Comparison of ENCODE assay signal across 17 cellular contexts in genomic region chr11:125071831-125072209, GRCh38. TPM values are rescaled to one million over a fixed set of nuclear protein-coding genes. Genes with fewer than 3 reads are reported as not detected.
A peak's percentile ranks its signal among the peaks of the same experiment; 100 is the strongest.
DNase-seq lines count a peak whose midpoint lies in the region; ATAC-seq and TF ChIP-seq lines count a peak whose summit lies in the region.
"Had no signal": no experiment of that assay in that cellular context is flagged by ENCODE, and none has a peak within 500 bp of the region (broad histone marks: within the 10 kb centered on the region; RNA-seq: fewer than 3 reads in every experiment).

No MANE protein-coding gene starts in this region.

- H3K9me3 ChIP-seq in Caco-2, result no peaks in the 10 kb centered on the region
- H3K9me3 ChIP-seq: body of pancreas, thyroid gland had no signal

- H3K27me3 ChIP-seq in Caco-2 (replicated peaks; ENCODE audit: control insufficient read depth, insufficient read depth, low read length), result no peaks in the 10 kb centered on the region
- H3K27me3 ChIP-seq in HL-60 (ENCODE audit: insufficient read depth, poor library complexity, severe bottlenecking), result no peaks in the 10 kb centered on the region
- H3K27me3 ChIP-seq: body of pancreas, thyroid gland had no signal

- CTCF ChIA-PET in Caco-2 (lab: Charles Lee), result interaction anchor here (1.0 to 1.2 kb wide), 2 partner anchors 9 to 19 kb away, joined by 4 to 7 read pairs; partner anchors contain the start of gene SLC37A2

- TF ChIP-seq CTCF in Caco-2 (IDR thresholded peaks at IDR 0.05; ENCODE audit: insufficient read depth in 1 of 2, low read depth in 1 of 2, low read length in 1 of 2, severe bottlenecking in 1 of 2, unreplicated experiment in 1 of 2) (no peak), HL-60 (IDR thresholded peaks at IDR 0.05; ENCODE audit: insufficient read depth, low read length) (no peak), chondrocyte (IDR thresholded peaks at IDR 0.05) (no peak), foreskin fibroblast (IDR thresholded peaks at IDR 0.05; ENCODE audit: low read depth, low read length) (no peak)

- ATAC-seq in GM21515 (IDR thresholded peaks at IDR 0.05; ENCODE audit: unreplicated experiment) (no peak), HG03196 (IDR thresholded peaks at IDR 0.05; ENCODE audit: unreplicated experiment) (no peak)
- ATAC-seq: body of pancreas had no signal

- no peaks in the 10 kb centered on the region for H3K9me3 Mint-ChIP-seq in Caco-2 (ENCODE audit: unreplicated experiment)
- no peaks in the 10 kb centered on the region for H3K9me3 Mint-ChIP-seq in chondrocyte (ENCODE audit: low read depth)
- H3K9me3 Mint-ChIP-seq: activated naive CD4-positive, alpha-beta T cell treated with anti-CD3 and anti-CD28 coated beads for 36 hours; neural crest cell had no signal

- H3K4me1 Mint-ChIP-seq in Caco-2 (ENCODE audit: low read depth, unreplicated experiment) (peaks cover 42% of the 10 kb centered on the region), chondrocyte (ENCODE audit: low read depth) (peaks cover 18% of the 10 kb centered on the region)

- POLR2A ChIA-PET in Caco-2 (lab: Charles Lee), result interaction anchor here (0.6 kb wide), 1 partner anchor 345 kb away, joined by 3 read pairs; no protein-coding TSS in a partner anchor

- H3K4me3 ChIP-seq in Caco-2 (ENCODE audit: low read depth, low read length) (no peak overlapping the region), HL-60 (replicated peaks; ENCODE audit: insufficient read depth, low read length) (no peak overlapping the region), skin epidermis (no peak overlapping the region), foreskin fibroblast (ENCODE audit: low read depth in 1 of 2, low read length in 2 of 2) (no peak overlapping the region)
- H3K4me3 ChIP-seq: body of pancreas, thyroid gland had no signal

- H3K27ac ChIP-seq in HL-60 (replicated peaks) (peak overlapping the region; percentile 73), skin epidermis (peak overlapping the region in 16 of 21 experiments; percentile 19 to 81 (median 59))
- H3K27ac ChIP-seq: thyroid gland had no signal

- peaks cover 54% of the 10 kb centered on the region for H3K4me1 ChIP-seq in Caco-2
- H3K4me1 ChIP-seq: thyroid gland had no signal

- intact Hi-C loops in Caco-2 (cut with micrococcal nuclease; ENCODE audit: unreplicated experiment), result loop anchor here (1.0 kb wide), 1 partner anchor 9 kb away; the partner anchor contains the start of gene SLC37A2

- no peaks in the 10 kb centered on the region for H3K36me3 ChIP-seq in Caco-2 (ENCODE audit: control insufficient read depth, insufficient read depth, low read length)
- H3K36me3 ChIP-seq: thyroid gland had no signal

- H3K4me3 Mint-ChIP-seq in Caco-2 (ENCODE audit: unreplicated experiment) (peak overlapping the region; percentile 18), chondrocyte (ENCODE audit: unreplicated experiment) (no peak overlapping the region)
- H3K4me3 Mint-ChIP-seq: activated naive CD4-positive, alpha-beta T cell treated with anti-CD3 and anti-CD28 coated beads for 36 hours; neural crest cell had no signal

- H3K27ac Mint-ChIP-seq in Caco-2 (ENCODE audit: unreplicated experiment), result peak overlapping the region; percentile 61
- H3K27ac Mint-ChIP-seq in chondrocyte (ENCODE audit: unreplicated experiment), result no peak overlapping the region
- H3K27ac Mint-ChIP-seq: activated naive CD4-positive, alpha-beta T cell treated with anti-CD3 and anti-CD28 coated beads for 36 hours had no signal

- DNase-seq in Caco-2 (no peak), HL-60 (ENCODE audit: low read depth in 1 of 2, low spot score in 1 of 2) (no peak), chondrocyte (ENCODE audit: low spot score) (peak; percentile 42), ecto neural progenitor cell (ENCODE audit: low spot score) (no peak), foreskin fibroblast (no peak)
- DNase-seq: activated CD8-positive, alpha-beta memory T cell treated with anti-CD3 and anti-CD28 coated beads, Interleukin-2, amount 50 U/mL, for 48 hours; activated naive CD4-positive, alpha-beta T cell treated with anti-CD3 and anti-CD28 coated beads for 36 hours; DMS53; Kasumi-1; NCI-H1436; NCI-H446 treated with DMSO at 0.1 percent for 48 hours had no signal

- H3K36me3 Mint-ChIP-seq in Caco-2 (ENCODE audit: insufficient read depth, unreplicated experiment) (peaks cover 6% of the 10 kb centered on the region), chondrocyte (ENCODE audit: low read depth) (no peaks in the 10 kb centered on the region)

- H3K27me3 Mint-ChIP-seq in Caco-2 (ENCODE audit: insufficient read depth, unreplicated experiment) (no peaks in the 10 kb centered on the region), chondrocyte (ENCODE audit: low read depth) (no peaks in the 10 kb centered on the region)

- BruUV-seq in Caco-2 (replicated peaks; lab: Mats Ljungman, UMichigan), result no TSS peak

RNA-seq across cellular contexts. Expression of gene SLC37A2, which starts 8.7 kb away (rescaled TPM):
- total RNA-seq in Caco-2 (2022) (11.4 and 13.8 TPM in 2 replicates), chondrocyte (0.37 to 1.2 TPM in 2 of 3 replicates, not detected in the other)

RNA-seq across cellular contexts. Expression of gene TMEM218, which starts 39.6 kb away (rescaled TPM):
- total RNA-seq in Caco-2 (2022) (15.5 and 20.3 TPM in 2 replicates), chondrocyte (11.5 to 15.2 TPM (median 12.0 TPM) in 3 replicates)
